ENCODE assay signal across 1 cellular context in genomic region chr9:133342083-133342406, GRCh38.
TF ChIP-seq lines count a peak whose summit lies in the region.

No MANE protein-coding gene starts in this region.

TF ChIP-seq in HEK293, 187 proteins besides CTCF, POLR2A, EP300 and RAD21:
- TF ChIP-seq ZNF670 (tag by site-specific recombination; IDR thresholded peaks at IDR 0.05; ENCODE audit: low read depth) = no peak
- TF ChIP-seq ZNF544 (tag by site-specific recombination; IDR thresholded peaks at IDR 0.05) = no peak
- TF ChIP-seq ZNF561 (tag by site-specific recombination; IDR thresholded peaks at IDR 0.05; ENCODE audit: borderline replicate concordance) = 0 out of 2 replicates have a peak, but pooled peaks have one; percentile 38
- TF ChIP-seq ZNF19 (tag by site-specific recombination; IDR thresholded peaks at IDR 0.05; ENCODE audit: low read depth) = no peak
- TF ChIP-seq KLF7 (tag by site-specific recombination; IDR thresholded peaks at IDR 0.05; ENCODE audit: borderline replicate concordance) = no peak
